ENCODE assay signal across 1 cellular context in genomic region chr17:78224226-78225087, GRCh38.
TF ChIP-seq lines count a peak whose summit lies in the region.

No MANE protein-coding gene starts in this region.

TF ChIP-seq in GM23338, 12 proteins besides CTCF, POLR2A, EP300 and RAD21:
- no peak for TF ChIP-seq NANOG (IDR thresholded peaks at IDR 0.05; ENCODE audit: borderline replicate concordance)
- no peak for TF ChIP-seq ZNF462 (CRISPR knock-in tag; IDR thresholded peaks at IDR 0.05)
- no peak for TF ChIP-seq EZH2phosphoT487 (IDR thresholded peaks at IDR 0.05; ENCODE audit: unreplicated experiment)
- no peak for TF ChIP-seq REST (IDR thresholded peaks at IDR 0.05; ENCODE audit: unreplicated experiment)
- no peak for TF ChIP-seq POLR2AphosphoS5 (IDR thresholded peaks at IDR 0.05; ENCODE audit: low read depth)
- TF ChIP-seq ZNF331 (CRISPR knock-in tag; IDR thresholded peaks at IDR 0.05; ENCODE audit: low read depth): no peak
- TF ChIP-seq EZH2 (IDR thresholded peaks at IDR 0.05; ENCODE audit: low read depth, unreplicated experiment): no peak
- TF ChIP-seq ZNF114 (CRISPR knock-in tag; IDR thresholded peaks at IDR 0.05): no peak
- no peak for TF ChIP-seq JUNB (IDR thresholded peaks at IDR 0.05; ENCODE audit: unreplicated experiment)
- TF ChIP-seq STAT1 (IDR thresholded peaks at IDR 0.05; ENCODE audit: unreplicated experiment): no peak
- no peak for TF ChIP-seq CREB1 (CRISPR knock-in tag; IDR thresholded peaks at IDR 0.05; ENCODE audit: low read depth)
- TF ChIP-seq ETS1 (IDR thresholded peaks at IDR 0.05): no peak
TF ChIP-seq in GM23338: peak in this region for 0.
